ENCODE assay signal across 17 cellular contexts in genomic region chr3:72571052-72571451, GRCh38.
DNase-seq lines count a peak whose midpoint lies in the region; ATAC-seq and TF ChIP-seq lines count a peak whose summit lies in the region.
"Had no signal": no experiment of that assay in that cellular context is flagged by ENCODE, and none has a peak within 500 bp of the region (broad histone marks: within the 10 kb centered on the region; RNA-seq: fewer than 3 reads in every experiment).

No MANE protein-coding gene starts in this region.

- in situ Hi-C loops in ACHN (cut with HindIII; ENCODE audit: low pct_ligation_motif_present, low pct_unique_long_range_greater_than_20kb, low sequenced_read_pairs), result no loop called here

- H3K4me1 ChIP-seq in body of pancreas, result peaks cover 10% of the 10 kb centered on the region
- H3K4me1 ChIP-seq in mesenchymal stem cell (ENCODE audit: control insufficient read depth, insufficient read depth, low read depth, low read length), result peaks cover 5% of the 10 kb centered on the region
- H3K4me1 ChIP-seq: BLaER1 treated with 17β-estradiol and CSF1 and Interleukin-3, amounts not matched to agents 10 nM and 100 nM had no signal

- H3K9me3 ChIP-seq in body of pancreas, result no peaks in the 10 kb centered on the region
- no peaks in the 10 kb centered on the region for H3K9me3 ChIP-seq in mesenchymal stem cell (ENCODE audit: control insufficient read depth, low read length)
- H3K9me3 ChIP-seq: BLaER1 treated with 17β-estradiol and CSF1 and Interleukin-3, amounts not matched to agents 10 nM and 100 nM had no signal

- WGBS in body of pancreas, 2 donors, result 62 to 66% methylated on average over 3 of the region's 3 CpGs
- WGBS in mesenchymal stem cell, result 85% methylated on average over 2 of the region's 3 CpGs

- ATAC-seq in body of pancreas, result peak; percentile 80
- ATAC-seq: GM12878 had no signal

- H4K91ac ChIP-seq in mesenchymal stem cell (ENCODE audit: low read length), result no peak overlapping the region

- H3K36me3 ChIP-seq in body of pancreas (replicated peaks in 1 of 2; ENCODE audit: insufficient read depth in 1 of 2, low read depth in 2 of 2), result no peaks in the 10 kb centered on the region
- no peaks in the 10 kb centered on the region for H3K36me3 ChIP-seq in mesenchymal stem cell (ENCODE audit: control insufficient read depth in 1 of 2, insufficient read depth in 2 of 2, low read depth in 1 of 2, low read length in 2 of 2)
- H3K36me3 ChIP-seq: BLaER1 treated with 17β-estradiol and CSF1 and Interleukin-3, amounts not matched to agents 10 nM and 100 nM had no signal

- no peak overlapping the region for H2BK120ac ChIP-seq in mesenchymal stem cell (ENCODE audit: low read depth, low read length)

- no peak overlapping the region for H2AK5ac ChIP-seq in mesenchymal stem cell (ENCODE audit: low read length, severe bottlenecking)

- peak overlapping the region; percentile 19 for H4K8ac ChIP-seq in mesenchymal stem cell (ENCODE audit: low read length)

- H3K4me1 Mint-ChIP-seq in mesothelial cell of epicardium, result no peaks in the 10 kb centered on the region
- H3K4me1 Mint-ChIP-seq: CD4-positive, CD25-positive, alpha-beta regulatory T cell had no signal

- TF ChIP-seq CTCF in body of pancreas (IDR thresholded peaks at IDR 0.05), result no peak
- TF ChIP-seq CTCF in mesothelial cell of epicardium (IDR thresholded peaks at IDR 0.05; ENCODE audit: unreplicated experiment), result no peak

- TF ChIP-seq POLR2A in body of pancreas (IDR thresholded peaks at IDR 0.05), result no peak

- H3K18ac ChIP-seq in mesenchymal stem cell (ENCODE audit: low read depth in 1 of 2, low read length in 2 of 2), result no peak overlapping the region

- DNase-seq in ACHN (peak; percentile 11), body of pancreas (peak in 1 of 4 donors; percentile 20), left kidney (ENCODE audit: low read depth, low spot score) (peak; percentile 67), mesenchymal stem cell (no peak), 8988T (no peak), DMS153 treated with DMSO at 0.1 percent for 48 hours (lab: John Stamatoyannopoulos, UW; ENCODE audit: unreplicated experiment) (no peak), mesothelial cell of epicardium (ENCODE audit: low spot score in 2 of 2, unreplicated experiment in 2 of 2) (no peak), globus pallidus (ENCODE audit: low spot score) (no peak)
- DNase-seq: Calu3; CD4-positive, CD25-positive, alpha-beta regulatory T cell; DMS 273 treated with DMSO at 0.1 percent for 48 hours; DMS79; GM23248; H7 had no signal

- H3K14ac ChIP-seq in mesenchymal stem cell (ENCODE audit: low read length in 2 of 2), result no peak overlapping the region

- no peak overlapping the region for H2BK15ac ChIP-seq in mesenchymal stem cell (ENCODE audit: low read depth, poor library complexity, severe bottlenecking)

- H3K27me3 ChIP-seq in body of pancreas, result no peaks in the 10 kb centered on the region
- peaks cover 0 to 31% of the 10 kb centered on the region in 2 experiments for H3K27me3 ChIP-seq in mesenchymal stem cell (ENCODE audit: control insufficient read depth in 1 of 2, insufficient read depth in 1 of 2, low read length in 2 of 2)
- H3K27me3 ChIP-seq: BLaER1 treated with 17β-estradiol and CSF1 and Interleukin-3, amounts not matched to agents 10 nM and 100 nM had no signal

- intact Hi-C loops in body of pancreas (cut with DNase I), result no loop called here

- H3K27ac Mint-ChIP-seq in mesothelial cell of epicardium, result no peak overlapping the region
- H3K27ac Mint-ChIP-seq: CD4-positive, CD25-positive, alpha-beta regulatory T cell had no signal

- no peaks in the 10 kb centered on the region for H3K27me3 Mint-ChIP-seq in mesothelial cell of epicardium (ENCODE audit: low read depth)
- H3K27me3 Mint-ChIP-seq: CD4-positive, CD25-positive, alpha-beta regulatory T cell had no signal

- no peaks in the 10 kb centered on the region for H3K79me1 ChIP-seq in mesenchymal stem cell (replicated peaks; ENCODE audit: low read length, poor library complexity, severe bottlenecking)

- H3K27ac ChIP-seq in body of pancreas (no peak overlapping the region), mesenchymal stem cell (ENCODE audit: low read length, poor library complexity, severe bottlenecking) (no peak overlapping the region)
- H3K27ac ChIP-seq: 22Rv1; BLaER1 treated with 17β-estradiol and CSF1 and Interleukin-3, amounts not matched to agents 10 nM and 100 nM; GM23248 had no signal

- no peak overlapping the region for H2AFZ ChIP-seq in mesenchymal stem cell (ENCODE audit: low read depth, low read length)
- H2AFZ ChIP-seq: GM23248 had no signal

- no peak overlapping the region for H3K4ac ChIP-seq in mesenchymal stem cell (ENCODE audit: low read depth in 1 of 2, low read length in 2 of 2)

- H3K4me3 Mint-ChIP-seq in mesothelial cell of epicardium, result no peak overlapping the region
- H3K4me3 Mint-ChIP-seq: CD4-positive, CD25-positive, alpha-beta regulatory T cell had no signal

- H3K4me2 ChIP-seq in mesenchymal stem cell (ENCODE audit: low read length, poor library complexity, severe bottlenecking), result no peak overlapping the region
- H3K4me2 ChIP-seq: BLaER1 treated with 17β-estradiol and CSF1 and Interleukin-3, amounts not matched to agents 10 nM and 100 nM had no signal

- H2BK12ac ChIP-seq in mesenchymal stem cell (ENCODE audit: low read length in 2 of 2), result no peak overlapping the region

- H3K9ac ChIP-seq in mesenchymal stem cell (ENCODE audit: low read length), result no peak overlapping the region
- H3K9ac ChIP-seq: BLaER1 treated with 17β-estradiol and CSF1 and Interleukin-3, amounts not matched to agents 10 nM and 100 nM; GM23248 had no signal

- H3K23ac ChIP-seq in mesenchymal stem cell (ENCODE audit: low read length in 2 of 2), result no peak overlapping the region

- no peaks in the 10 kb centered on the region for H3K36me3 Mint-ChIP-seq in mesothelial cell of epicardium
- H3K36me3 Mint-ChIP-seq: CD4-positive, CD25-positive, alpha-beta regulatory T cell had no signal

- H3K9me3 Mint-ChIP-seq in mesothelial cell of epicardium, result no peaks in the 10 kb centered on the region
- H3K9me3 Mint-ChIP-seq: CD4-positive, CD25-positive, alpha-beta regulatory T cell had no signal

- no peak overlapping the region for H2BK5ac ChIP-seq in mesenchymal stem cell (ENCODE audit: low read depth, low read length, poor library complexity, severe bottlenecking)

- H3K4me3 ChIP-seq in body of pancreas (no peak overlapping the region), mesenchymal stem cell (ENCODE audit: insufficient read depth in 1 of 2, low read depth in 1 of 2, low read length in 2 of 2) (no peak overlapping the region)
- H3K4me3 ChIP-seq: BLaER1 treated with 17β-estradiol and CSF1 and Interleukin-3, amounts not matched to agents 10 nM and 100 nM; GM12878; GM23248 had no signal

Comparison
In these comparisons a context has a peak if more than half of its experiments do, and no peak if none do; other contexts are left out.
1. DNase-seq: peak in ACHN (single experiment) and left kidney (single experiment); none in mesenchymal stem cell (single experiment), 8988T (single experiment), DMS153 treated with DMSO at 0.1 percent for 48 hours (single experiment), mesothelial cell of epicardium (0 of 2) and globus pallidus (single experiment).